In the genomic region with DNA sequence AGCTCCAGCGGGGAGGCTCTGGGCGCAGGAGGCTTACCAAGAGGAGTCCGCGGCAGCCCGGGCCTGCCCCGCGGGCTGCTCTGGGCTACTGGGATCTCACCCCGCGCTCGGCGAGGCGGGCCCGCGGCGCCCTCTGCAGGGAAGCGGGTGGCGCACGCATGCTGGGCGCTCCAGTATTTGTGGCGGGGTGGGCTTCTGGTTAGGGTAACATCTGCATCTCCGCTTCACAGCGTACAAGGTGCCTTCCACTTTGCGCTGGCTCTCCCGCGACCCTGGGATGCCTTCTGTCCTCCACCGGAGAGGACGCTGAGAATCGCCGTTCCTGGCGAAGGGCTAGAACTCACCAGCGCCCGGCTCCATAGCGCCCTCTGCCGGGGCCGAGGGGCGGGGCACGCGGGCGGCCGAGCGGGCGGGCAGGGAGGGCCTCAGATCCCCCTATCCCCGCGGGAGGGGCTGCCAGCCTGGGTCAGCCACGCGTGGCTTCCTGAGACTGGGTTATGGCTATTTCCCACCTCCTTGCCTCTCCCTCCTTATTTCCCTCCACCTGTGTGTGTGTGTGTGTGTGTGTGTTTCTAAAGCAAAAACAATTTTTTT, we compare ENCODE assay signal across 8 cellular contexts. TPM values are rescaled to one million over a fixed set of nuclear protein-coding genes. Genes with fewer than 3 reads are reported as not detected.
DNase-seq lines count a peak whose midpoint lies in the region; ATAC-seq and TF ChIP-seq lines count a peak whose summit lies in the region.

No MANE protein-coding gene starts in this region.

- peak overlapping the region; percentile 65 for H3K4me2 ChIP-seq in SU-DHL-6 (ENCODE audit: low read depth, low read length, poor library complexity, severe bottlenecking)

- H3K27me3 ChIP-seq in SU-DHL-6 (ENCODE audit: low read length) (no peaks in the 10 kb centered on the region), adipocyte (replicated peaks; ENCODE audit: control insufficient read depth, insufficient read depth, low read length) (no peaks in the 10 kb centered on the region), right atrium auricular region (no peaks in the 10 kb centered on the region), uterus (no peaks in the 10 kb centered on the region)

- H3K4me3 ChIP-seq in GM12865 (ENCODE audit: low read depth, low read length) (peak overlapping the region; percentile 58), SU-DHL-6 (ENCODE audit: insufficient read depth, low read length, poor library complexity, severe bottlenecking) (peak overlapping the region; percentile 63), adipocyte (ENCODE audit: low read length) (peak overlapping the region; percentile 87), right atrium auricular region (peak overlapping the region; percentile 53 to 66), uterus (peak overlapping the region; percentile 43 to 62)

- DNase-seq in GM12865 (ENCODE audit: low read depth), result peak; percentile 91
- peak; percentile 85 for DNase-seq in NCI-H1092 treated with DMSO at 0.1 percent for 48 hours (lab: John Stamatoyannopoulos, UW)
- DNase-seq in adipocyte (ENCODE audit: low read depth), result peak; percentile 75
- DNase-seq in right atrium auricular region (ENCODE audit: low spot score), result peak; percentile 77
- DNase-seq in pulmonary artery endothelial cell (ENCODE audit: low read depth, low spot score), result peak; percentile 13
- peak; percentile 68 to 82 for DNase-seq in uterus

- peak overlapping the region; percentile 58 for H3K9ac ChIP-seq in SU-DHL-6 (ENCODE audit: low read length)
- peak overlapping the region; percentile 82 for H3K9ac ChIP-seq in adipocyte (ENCODE audit: low read length)

- H4K20me1 ChIP-seq in SU-DHL-6 (ENCODE audit: low read depth, low read length), result no peaks in the 10 kb centered on the region

- peak in 1 of 2 donors; percentile 37 for TF ChIP-seq POLR2A in uterus (IDR thresholded peaks at IDR 0.05)

- H3K27ac ChIP-seq in SU-DHL-6 (ENCODE audit: low read depth, low read length) (no peak overlapping the region), right atrium auricular region (peak overlapping the region; percentile 41 to 58), uterus (peak overlapping the region; percentile 62 to 67)

- H3K9me3 ChIP-seq in SU-DHL-6 (ENCODE audit: insufficient read depth, low read length), result no peaks in the 10 kb centered on the region
- H3K9me3 ChIP-seq in adipocyte (ENCODE audit: control insufficient read depth, low read length), result no peaks in the 10 kb centered on the region
- no peaks in the 10 kb centered on the region for H3K9me3 ChIP-seq in right atrium auricular region
- no peaks in the 10 kb centered on the region for H3K9me3 ChIP-seq in uterus

- TF ChIP-seq CTCF in GM12865 (IDR thresholded peaks at IDR 0.05; ENCODE audit: insufficient read depth, low read depth, low read length, missing control alignments) (peak; percentile 86), SU-DHL-6 (IDR thresholded peaks at IDR 0.05; ENCODE audit: insufficient read depth, low read length, poor library complexity, severe bottlenecking) (peak; percentile 99), right atrium auricular region (IDR thresholded peaks at IDR 0.05) (peak; percentile 98 to 99), uterus (IDR thresholded peaks at IDR 0.05) (peak; percentile 83 to 96 (median 89))

- peak; percentile 97 for ATAC-seq in HG02642 (IDR thresholded peaks at IDR 0.05; ENCODE audit: poor library complexity, unreplicated experiment)

- intact Hi-C loops in uterus (cut with DNase I; ENCODE audit: low total_unique reads), result no loop called here

- no peaks in the 10 kb centered on the region for H3F3A ChIP-seq in SU-DHL-6 (ENCODE audit: insufficient read depth)

- H3K36me3 ChIP-seq in SU-DHL-6 (ENCODE audit: low read length) (no peaks in the 10 kb centered on the region), adipocyte (ENCODE audit: control insufficient read depth, insufficient read depth, low read length, severe bottlenecking) (no peaks in the 10 kb centered on the region), right atrium auricular region (no peaks in the 10 kb centered on the region), uterus (no peaks in the 10 kb centered on the region)

- H3K79me2 ChIP-seq in SU-DHL-6 (ENCODE audit: insufficient read depth, low read length), result no peaks in the 10 kb centered on the region

- peaks cover 10% of the 10 kb centered on the region for H3K4me1 ChIP-seq in adipocyte (ENCODE audit: control insufficient read depth, insufficient read depth, low read length)
- peaks cover 0 to 24% of the 10 kb centered on the region in 2 donors for H3K4me1 ChIP-seq in right atrium auricular region
- no peaks in the 10 kb centered on the region for H3K4me1 ChIP-seq in uterus

- no peaks in the 10 kb centered on the region for H3K9me2 ChIP-seq in SU-DHL-6 (replicated peaks; ENCODE audit: insufficient read depth, low read length)

- H2AFZ ChIP-seq in SU-DHL-6 (ENCODE audit: low read depth, low read length, severe bottlenecking), result peak overlapping the region; percentile 69

RNA-seq across cellular contexts. Expression of a gene that starts 46.6 kb away (rescaled TPM):
- total RNA-seq in right atrium auricular region (1 to 10 TPM; 7.5 to 9.2 TPM), pulmonary artery endothelial cell (5.9 and 6.3 TPM in 2 replicates), uterus (10 to 100 TPM in 3 of 4 donors, 1 to 10 TPM in 1; 3.1 to 40.0 (median 17.4) TPM)

Comparison
In these comparisons a context has a peak if more than half of its experiments do, and no peak if none do; other contexts are left out.
1. DNase-seq: peak in every context shown above with its lines; median percentile 91 in GM12865; 85 in NCI-H1092 treated with DMSO at 0.1 percent for 48 hours; 77 in right atrium auricular region; 75 in adipocyte; 75 in uterus; 13 in pulmonary artery endothelial cell.